Comparison of ENCODE assay signal across 8 cellular contexts in genomic region chr9:17134396-17134842, GRCh38. TPM values are rescaled to one million over a fixed set of nuclear protein-coding genes. Genes with fewer than 3 reads are reported as not detected.
DNase-seq lines count a peak whose midpoint lies in the region; ATAC-seq, FAIRE-seq and TF ChIP-seq lines count a peak whose summit lies in the region.

No MANE protein-coding gene starts in this region.

- H4K20me1 ChIP-seq in HepG2 (ENCODE audit: insufficient read depth, low read length), result no peaks in the 10 kb centered on the region

- no TSS peak for BruUV-seq in HepG2 (replicated peaks; lab: Mats Ljungman, UMichigan)

- FAIRE-seq in HepG2 (lab: Jason Lieb, UNC), result no peak

- DNase-seq in AG04450 (ENCODE audit: low read depth, low spot score), result no peak
- DNase-seq in brain microvascular endothelial cell, result no peak
- no peak for DNase-seq in HepG2 (ENCODE audit: low spot score)

- H2AFZ ChIP-seq in HepG2 (ENCODE audit: low read length), result no peak overlapping the region

- H3K9me3 ChIP-seq in AG04450 (ENCODE audit: control insufficient read depth, insufficient read depth, low read length) (no peaks in the 10 kb centered on the region), HUES48 (ENCODE audit: control insufficient read depth, insufficient read depth, low read length) (no peaks in the 10 kb centered on the region), HepG2 (ENCODE audit: low read length) (no peaks in the 10 kb centered on the region; the same call in 1 of the 2 replicates), thymus (ENCODE audit: control insufficient read depth) (no peaks in the 10 kb centered on the region)

- H3K36me3 ChIP-seq in HUES48 (ENCODE audit: control insufficient read depth, insufficient read depth, low read length), result no peaks in the 10 kb centered on the region
- H3K36me3 ChIP-seq in brain microvascular endothelial cell (replicated peaks), result no peaks in the 10 kb centered on the region
- no peaks in the 10 kb centered on the region for H3K36me3 ChIP-seq in HepG2 (replicated peaks in 1 of 2; ENCODE audit: control insufficient read depth in 1 of 2, insufficient read depth in 2 of 2, low read length in 2 of 2)
- H3K36me3 ChIP-seq in thymus (ENCODE audit: control insufficient read depth, insufficient read depth), result no peaks in the 10 kb centered on the region

- peak overlapping the region; percentile 85 for H3K9ac ChIP-seq in HUES48 (ENCODE audit: low read depth, low read length)
- no peak overlapping the region; the same call in 1 of the 2 replicates for H3K9ac ChIP-seq in HepG2 (ENCODE audit: insufficient read depth, low read depth, low read length)

- TF ChIP-seq RAD21 in HepG2 (CRISPR knock-in tag; IDR thresholded peaks at IDR 0.05), result no peak

- CTCF ChIA-PET in AG04450 (lab: Charles Lee), result interaction anchor here (1.6 kb wide), 1 partner anchor 18 kb away, joined by 4 read pairs; no protein-coding TSS in a partner anchor
- CTCF ChIA-PET in HepG2 (lab: Yijun Ruan, JAX; ENCODE audit: low intra/inter-chr PET ratio, low total read pairs), result no interaction called here

- in situ Hi-C loops in brain microvascular endothelial cell (cut with HindIII; ENCODE audit: low pct_ligation_motif_present, low sequenced_read_pairs) (no loop called here), HepG2 (cut with HindIII; ENCODE audit: extremely low pct_ligation_motif_present, low pct_unique_long_range_greater_than_20kb) (no loop called here)

- no peaks in the 10 kb centered on the region for H3K27me3 ChIP-seq in AG04450 (ENCODE audit: control insufficient read depth, insufficient read depth, low read length)
- H3K27me3 ChIP-seq in HUES48 (ENCODE audit: control insufficient read depth, insufficient read depth, low read length), result peaks cover 13% of the 10 kb centered on the region
- H3K27me3 ChIP-seq in brain microvascular endothelial cell (replicated peaks), result no peaks in the 10 kb centered on the region
- H3K27me3 ChIP-seq in HepG2 (ENCODE audit: control insufficient read depth in 1 of 2, insufficient read depth in 2 of 2, low read length in 2 of 2), result no peaks in the 10 kb centered on the region
- H3K27me3 ChIP-seq in thymus (ENCODE audit: control insufficient read depth, insufficient read depth), result no peaks in the 10 kb centered on the region

- TF ChIP-seq CTCF in AG04450 (IDR thresholded peaks at IDR 0.05; ENCODE audit: low read depth, low read length), result no peak
- no peak for TF ChIP-seq CTCF in brain microvascular endothelial cell (IDR thresholded peaks at IDR 0.05; ENCODE audit: low read depth, low read length, missing control alignments)
- TF ChIP-seq CTCF in HepG2 (CRISPR knock-in tag; IDR thresholded peaks at IDR 0.05), result no peak

- H3K4me1 ChIP-seq in HUES48 (ENCODE audit: control insufficient read depth, insufficient read depth, low read length), result peaks cover 12% of the 10 kb centered on the region; the same call in 1 of the 2 replicates
- peaks cover 30% of the 10 kb centered on the region for H3K4me1 ChIP-seq in HepG2 (ENCODE audit: insufficient read depth, low read length)
- H3K4me1 ChIP-seq in thymus (ENCODE audit: control insufficient read depth, insufficient read depth, low read length), result peaks cover 6% of the 10 kb centered on the region

- TF ChIP-seq EP300 in HepG2 (IDR thresholded peaks at IDR 0.05; ENCODE audit: low read depth in 2 of 2, low read length in 2 of 2), result no peak
- TF ChIP-seq EP300 in HepG2 (CRISPR knock-in tag; IDR thresholded peaks at IDR 0.05; ENCODE audit: borderline replicate concordance), result no peak

- peak overlapping the region; percentile 69 for H3K4me2 ChIP-seq in HepG2 (ENCODE audit: low read depth, low read length)

- 47% methylated on average over 6 of the region's 9 CpGs for WGBS in HepG2 (ENCODE audit: low lambda C conversion rate)
- 49% methylated on average over 9 of the region's 9 CpGs for WGBS in thymus

- peak overlapping the region; percentile 85 for H3K4me3 ChIP-seq in AG04450 (ENCODE audit: low read depth, low read length)
- H3K4me3 ChIP-seq in HUES48 (ENCODE audit: low read depth, low read length), result peak overlapping the region; percentile 92
- H3K4me3 ChIP-seq in brain microvascular endothelial cell (ENCODE audit: low read depth, low read length), result peak overlapping the region; percentile 98
- H3K4me3 ChIP-seq in HepG2 (replicated peaks in 1 of 3; ENCODE audit: insufficient read depth in 1 of 3, low read depth in 2 of 3, low read length in 3 of 3), result peak overlapping the region in 2 of 3 experiments; percentile 77 to 78; a peak in 2 of 6 replicates
- H3K4me3 ChIP-seq in thymus (ENCODE audit: low read length), result peak overlapping the region; percentile 67

- ATAC-seq in HepG2 (no peak), HG03095 (IDR thresholded peaks at IDR 0.05; ENCODE audit: unreplicated experiment) (no peak), GM21717 (IDR thresholded peaks at IDR 0.05; ENCODE audit: unreplicated experiment) (no peak), GM19035 (IDR thresholded peaks at IDR 0.05; ENCODE audit: unreplicated experiment) (no peak)

- no peaks in the 10 kb centered on the region for H3K79me2 ChIP-seq in HepG2 (ENCODE audit: insufficient read depth, low read length)

- intact Hi-C loops in HepG2 (cut with micrococcal nuclease; ENCODE audit: unreplicated experiment), result loop anchor here (10.0 kb wide), 1 partner anchor 90 kb away; no protein-coding TSS in a partner anchor

- TF ChIP-seq POLR2A in HepG2 (IDR thresholded peaks at IDR 0.05; ENCODE audit: insufficient read depth in 1 of 2, low read depth in 2 of 2, low read length in 2 of 2), result no peak

- H3K27ac ChIP-seq in AG04450 (ENCODE audit: low read depth, low read length), result no peak overlapping the region
- no peak overlapping the region for H3K27ac ChIP-seq in HUES48 (ENCODE audit: low read depth, low read length)
- no peak overlapping the region for H3K27ac ChIP-seq in brain microvascular endothelial cell
- no peak overlapping the region for H3K27ac ChIP-seq in HepG2 (ENCODE audit: extremely low read length, insufficient read depth, low read length)
- no peak overlapping the region for H3K27ac ChIP-seq in thymus (ENCODE audit: low read depth)

- POLR2A ChIA-PET in AG04450 (lab: Yijun Ruan, JAX), result no interaction called here
- POLR2A ChIA-PET in HepG2 (lab: Yijun Ruan, JAX), result no interaction called here

TF ChIP-seq in HepG2, 621 proteins besides CTCF, POLR2A, EP300 and RAD21 (continues in another document):
- TF ChIP-seq BCL6 (CRISPR knock-in tag; IDR thresholded peaks at IDR 0.05), result no peak
- no peak for TF ChIP-seq REPIN1 (CRISPR knock-in tag; IDR thresholded peaks at IDR 0.05; ENCODE audit: borderline replicate concordance, low read depth)
- TF ChIP-seq, protein P1, sequence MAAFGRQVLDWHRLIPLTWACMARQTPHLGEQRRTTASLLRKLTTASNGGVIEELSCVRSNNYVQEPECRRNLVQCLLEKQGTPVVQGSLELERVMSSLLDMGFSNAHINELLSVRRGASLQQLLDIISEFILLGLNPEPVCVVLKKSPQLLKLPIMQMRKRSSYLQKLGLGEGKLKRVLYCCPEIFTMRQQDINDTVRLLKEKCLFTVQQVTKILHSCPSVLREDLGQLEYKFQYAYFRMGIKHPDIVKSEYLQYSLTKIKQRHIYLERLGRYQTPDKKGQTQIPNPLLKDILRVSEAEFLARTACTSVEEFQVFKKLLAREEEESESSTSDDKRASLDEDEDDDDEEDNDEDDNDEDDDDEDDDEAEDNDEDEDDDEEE (CRISPR knock-in tag; IDR thresholded peaks at IDR 0.05), result 0 out of 2 replicates have a peak, but pooled peaks have one; percentile 57
- no peak for TF ChIP-seq RARG (CRISPR knock-in tag; IDR thresholded peaks at IDR 0.05; ENCODE audit: low read depth)
- TF ChIP-seq KDM3A (CRISPR knock-in tag; IDR thresholded peaks at IDR 0.05; ENCODE audit: low read depth), result no peak
- TF ChIP-seq ZBTB43 (CRISPR knock-in tag; conservative IDR thresholded peaks at IDR 0.05), result no peak

RNA-seq across cellular contexts. Expression of gene CNTLN, which starts 0.4 kb away (rescaled TPM):
- polyA plus RNA-seq in AG04450 (2011; rRNA removed) (7.1 and 11.7 TPM in 2 replicates), HepG2 (2011; rRNA removed) (1.2 and 1.5 TPM in 2 replicates), thymus (2.9 TPM)
- 5.5 and 11.3 TPM in 2 replicates for polyA minus RNA-seq in AG04450 (2011; rRNA and poly(A)+ RNA removed)
- 5.7 and 6.4 TPM in 2 replicates for total RNA-seq in HepG2 (2016; rRNA removed; fragmentation: Illumina TruSeq; extraction: Trizol)
- 4.6 and 5.0 TPM in 2 replicates for total RNA-seq in HepG2 (2016; cell fraction: cytosol; rRNA removed; fragmentation: Illumina TruSeq; extraction: Trizol; ENCODE audit: low read depth)
- 5.9 and 6.0 TPM in 2 replicates for total RNA-seq in HepG2 (2016; cell fraction: insoluble cytoplasmic fraction; rRNA removed; fragmentation: Illumina TruSeq; extraction: Trizol)
- total RNA-seq in HepG2 (2016; cell fraction: membrane; rRNA removed; fragmentation: Illumina TruSeq; extraction: Trizol), result 3.2 and 3.6 TPM in 2 replicates
- total RNA-seq in HepG2 (2016; cell fraction: nucleus; rRNA removed; fragmentation: Illumina TruSeq; extraction: Trizol), result 12.8 and 13.5 TPM in 2 replicates
- 1.1 and 1.4 TPM in 2 replicates for polyA plus RNA-seq in HepG2 (2011; cell fraction: cytosol; rRNA removed)
- polyA plus RNA-seq in HepG2 (2011; cell fraction: nucleus; rRNA removed), result 1.4 and 1.8 TPM in 2 replicates
- 2.3 and 2.6 TPM in 2 replicates for polyA plus RNA-seq in HepG2 (2012)
- polyA plus RNA-seq in HepG2 (2016; cell fraction: cytosol; fragmentation: Illumina TruSeq; extraction: Trizol; ENCODE audit: low read depth), result 0.24 TPM in 2 replicates
- polyA plus RNA-seq in HepG2 (2016; cell fraction: insoluble cytoplasmic fraction; fragmentation: Illumina TruSeq; extraction: Trizol; ENCODE audit: low read depth), result 5.7 and 6.0 TPM in 2 replicates
- polyA plus RNA-seq in HepG2 (2016; cell fraction: membrane; fragmentation: Illumina TruSeq; extraction: Trizol; ENCODE audit: low read depth), result 0.74 and 1.1 TPM in 2 replicates
- 3.8 and 4.1 TPM in 2 replicates for polyA plus RNA-seq in HepG2 (2016; cell fraction: nucleus; fragmentation: Illumina TruSeq; extraction: Trizol; ENCODE audit: insufficient read depth, low read depth)
- 1.8 and 4.3 TPM in 2 replicates for polyA minus RNA-seq in HepG2 (2011; rRNA and poly(A)+ RNA removed; ENCODE audit: low replicate concordance)
- polyA minus RNA-seq in HepG2 (2011; cell fraction: cytosol; rRNA and poly(A)+ RNA removed), result 1.8 and 1.9 TPM in 2 replicates
- 18.9 and 19.9 TPM in 2 replicates for polyA minus RNA-seq in HepG2 (2011; cell fraction: nucleus; rRNA and poly(A)+ RNA removed)
